In the genomic region with DNA sequence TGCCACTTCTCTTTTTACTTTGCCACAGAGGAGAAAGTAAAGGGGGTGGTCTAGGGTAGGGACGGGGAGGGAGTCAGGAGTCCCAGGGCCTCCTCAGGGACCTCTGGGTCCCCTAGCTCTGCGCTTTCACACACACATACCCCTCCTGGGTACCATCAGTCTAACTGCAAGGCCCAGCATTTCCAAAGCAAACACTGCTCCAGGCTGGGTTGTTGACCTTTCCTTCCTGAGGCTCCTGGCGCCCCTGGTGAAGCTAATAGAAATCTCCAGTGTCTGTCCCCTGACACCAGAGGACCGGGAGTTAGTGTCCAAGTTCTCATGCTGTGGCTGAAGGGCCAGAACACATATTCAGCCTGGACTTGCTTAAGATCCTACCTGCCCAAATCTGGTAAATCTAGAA, we compare ENCODE assay signal across 9 cellular contexts. TPM values are rescaled to one million over a fixed set of nuclear protein-coding genes. Genes with fewer than 3 reads are reported as not detected.
A peak's percentile ranks its signal among the peaks of the same experiment; 100 is the strongest.
DNase-seq lines count a peak whose midpoint lies in the region; TF ChIP-seq lines count a peak whose summit lies in the region.
"Had no signal": no experiment of that assay in that cellular context is flagged by ENCODE, and none has a peak within 500 bp of the region (broad histone marks: within the 10 kb centered on the region; RNA-seq: fewer than 3 reads in every experiment).

No MANE protein-coding gene starts in this region.

- H3K4me1 Mint-ChIP-seq in activated naive CD4-positive, alpha-beta T cell treated with anti-CD3 and anti-CD28 coated beads, Interleukin-2, amount 50 U/mL, for 24 hours, result peaks cover 75% of the 10 kb centered on the region
- H3K4me1 Mint-ChIP-seq in type B pancreatic cell (ENCODE audit: unreplicated experiment), result peaks cover 37% of the 10 kb centered on the region
- H3K4me1 Mint-ChIP-seq in T-helper 2 cell treated with Interferon-gamma antibody and Interleukin-4, amounts not matched to agents 5 μg/mL and 100 μg/mL, for 36 hours (ENCODE audit: low read depth), result peaks cover 39% of the 10 kb centered on the region

- H3K4me3 ChIP-seq in mucosa of stomach (ENCODE audit: low read length), result no peak overlapping the region
- H3K4me3 ChIP-seq in WERI-Rb-1 (ENCODE audit: low read depth, low read length), result no peak overlapping the region

- H3K9me3 ChIP-seq in mucosa of stomach (ENCODE audit: control insufficient read depth, low read length) (no peaks in the 10 kb centered on the region), WERI-Rb-1 (ENCODE audit: severe bottlenecking) (no peaks in the 10 kb centered on the region)

- TF ChIP-seq CTCF in type B pancreatic cell (conservative IDR thresholded peaks at IDR 0.05) (no peak), WERI-Rb-1 (IDR thresholded peaks at IDR 0.05; ENCODE audit: low read depth, low read length) (no peak)

- peak overlapping the region; percentile 94 for H3K27ac ChIP-seq in caudate nucleus (ENCODE audit: low read depth, low read length)
- no peak overlapping the region for H3K27ac ChIP-seq in WERI-Rb-1

- H3K36me3 ChIP-seq in mucosa of stomach (ENCODE audit: control insufficient read depth, insufficient read depth, low read length) (peaks cover 13% of the 10 kb centered on the region), WERI-Rb-1 (no peaks in the 10 kb centered on the region)

- H3K4me3 Mint-ChIP-seq in activated naive CD4-positive, alpha-beta T cell treated with anti-CD3 and anti-CD28 coated beads, Interleukin-2, amount 50 U/mL, for 24 hours, result peak overlapping the region; percentile 57
- H3K4me3 Mint-ChIP-seq in type B pancreatic cell, result peak overlapping the region; percentile 51
- no peak overlapping the region for H3K4me3 Mint-ChIP-seq in T-helper 2 cell treated with Interferon-gamma antibody and Interleukin-4, amounts not matched to agents 5 μg/mL and 100 μg/mL, for 36 hours

- no peak for DNase-seq in activated naive CD4-positive, alpha-beta T cell (lab: John Stamatoyannopoulos, UW)
- DNase-seq in caudate nucleus (lab: John Stamatoyannopoulos, UW) (no peak), type B pancreatic cell (ENCODE audit: extremely low spot score, unreplicated experiment) (no peak), WERI-Rb-1 (no peak), DMS 273 treated with DMSO at 0.1 percent for 48 hours (lab: John Stamatoyannopoulos, UW) (no peak)
- DNase-seq in T-helper 2 cell treated with Interferon-gamma antibody and Interleukin-4, amounts not matched to agents 5 μg/mL and 100 μg/mL, for 36 hours (ENCODE audit: low spot score), result no peak

- H3K4me1 ChIP-seq in mucosa of stomach (ENCODE audit: control insufficient read depth, insufficient read depth, low read length), result peaks cover 81% of the 10 kb centered on the region

- no peaks in the 10 kb centered on the region for H3K27me3 ChIP-seq in mucosa of stomach (ENCODE audit: control insufficient read depth, insufficient read depth, low read length)
- no peaks in the 10 kb centered on the region for H3K27me3 ChIP-seq in WERI-Rb-1 (ENCODE audit: insufficient read depth, low read depth, severe bottlenecking)

- H3K9ac ChIP-seq in mucosa of stomach (ENCODE audit: low read length), result peak overlapping the region; percentile 15

- H3K36me3 Mint-ChIP-seq in activated naive CD4-positive, alpha-beta T cell treated with anti-CD3 and anti-CD28 coated beads, Interleukin-2, amount 50 U/mL, for 24 hours, result no peaks in the 10 kb centered on the region
- no peaks in the 10 kb centered on the region for H3K36me3 Mint-ChIP-seq in type B pancreatic cell
- H3K36me3 Mint-ChIP-seq in T-helper 2 cell treated with Interferon-gamma antibody and Interleukin-4, amounts not matched to agents 5 μg/mL and 100 μg/mL, for 36 hours (ENCODE audit: low read depth), result peaks cover 50% of the 10 kb centered on the region

- H3K27ac Mint-ChIP-seq in activated naive CD4-positive, alpha-beta T cell treated with anti-CD3 and anti-CD28 coated beads, Interleukin-2, amount 50 U/mL, for 24 hours, result peak overlapping the region; percentile 51
- H3K27ac Mint-ChIP-seq in type B pancreatic cell, result peak overlapping the region; percentile 61
- H3K27ac Mint-ChIP-seq in T-helper 2 cell treated with Interferon-gamma antibody and Interleukin-4, amounts not matched to agents 5 μg/mL and 100 μg/mL, for 36 hours, result no peak overlapping the region

- no peaks in the 10 kb centered on the region for H3K27me3 Mint-ChIP-seq in activated naive CD4-positive, alpha-beta T cell treated with anti-CD3 and anti-CD28 coated beads, Interleukin-2, amount 50 U/mL, for 24 hours
- no peaks in the 10 kb centered on the region for H3K27me3 Mint-ChIP-seq in type B pancreatic cell
- H3K27me3 Mint-ChIP-seq in T-helper 2 cell treated with Interferon-gamma antibody and Interleukin-4, amounts not matched to agents 5 μg/mL and 100 μg/mL, for 36 hours (ENCODE audit: low read depth), result peaks cover 2% of the 10 kb centered on the region

- H3K9me3 Mint-ChIP-seq in activated naive CD4-positive, alpha-beta T cell treated with anti-CD3 and anti-CD28 coated beads, Interleukin-2, amount 50 U/mL, for 24 hours, result no peaks in the 10 kb centered on the region
- H3K9me3 Mint-ChIP-seq in type B pancreatic cell, result no peaks in the 10 kb centered on the region
- no peaks in the 10 kb centered on the region for H3K9me3 Mint-ChIP-seq in T-helper 2 cell treated with Interferon-gamma antibody and Interleukin-4, amounts not matched to agents 5 μg/mL and 100 μg/mL, for 36 hours

RNA-seq across cellular contexts. Expression of gene TMEM63A, which starts 3.9 kb away (rescaled TPM):
- 63.3 and 78.0 TPM in 2 replicates for total RNA-seq in type B pancreatic cell (ENCODE audit: low replicate concordance)

RNA-seq across cellular contexts. Expression of gene LEFTY1, which starts 10.7 kb away (rescaled TPM):
- 0.29 and 0.31 TPM in 2 replicates for total RNA-seq in type B pancreatic cell (ENCODE audit: low replicate concordance)
- total RNA-seq: epithelial cell of proximal tubule had no signal

RNA-seq across cellular contexts. Expression of gene PYCR2, which starts 45.8 kb away (rescaled TPM):
- total RNA-seq in type B pancreatic cell (ENCODE audit: low replicate concordance), result 37.8 and 46.7 TPM in 2 replicates
